21 cellular contexts compared by ENCODE assay signal in the genomic region with DNA sequence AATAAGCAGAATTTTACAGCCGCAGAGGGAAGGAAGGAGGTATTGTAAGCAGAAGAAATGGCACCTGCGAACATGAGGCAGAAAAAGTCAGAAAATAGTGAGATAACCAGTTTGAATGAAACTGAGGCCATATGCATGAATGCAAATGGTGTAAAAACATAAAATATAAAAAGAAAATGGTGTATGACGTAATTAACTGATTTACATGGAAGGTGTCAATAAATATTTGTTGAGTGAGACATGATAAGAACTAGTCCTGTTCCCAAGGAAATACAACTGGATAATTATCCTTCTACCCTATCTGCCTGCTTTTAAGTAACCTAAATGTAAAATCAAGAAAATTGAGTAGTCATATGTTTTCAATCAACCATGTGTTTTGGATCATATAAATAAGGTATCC.
"Had no signal": no experiment of that assay in that cellular context is flagged by ENCODE, and none has a peak within 500 bp of the region (broad histone marks: within the 10 kb centered on the region; RNA-seq: fewer than 3 reads in every experiment).

No MANE protein-coding gene starts in this region.

- FAIRE-seq: endothelial cell of umbilical vein, islet of Langerhans, keratinocyte had no signal

- H3K4me1 ChIP-seq: colonic mucosa, gastrocnemius medialis, heart right ventricle, lower lobe of right lung had no signal

- H3K9me3 ChIP-seq: colonic mucosa, esophagus muscularis mucosa, gastrocnemius medialis, heart right ventricle, left lung, lower lobe of right lung, mucosa of descending colon had no signal

- H3K36me3 ChIP-seq: colonic mucosa, esophagus muscularis mucosa, gastrocnemius medialis, heart right ventricle, left lung, lower lobe of right lung had no signal

- H3K27me3 ChIP-seq: colonic mucosa, gastrocnemius medialis, left lung had no signal

- DNase-seq: colonic mucosa; cortex of kidney; effector memory CD4-positive, alpha-beta T cell; foreskin fibroblast; foreskin melanocyte; gastrocnemius medialis; glutamatergic neuron; head of caudate nucleus; heart right ventricle; hippocampal formation; left cardiac atrium; left lung; left ventricle myocardium superior; lower lobe of right lung; mesenchymal stem cell; mucosa of descending colon; naive B cell had no signal

- H3K27ac ChIP-seq: colonic mucosa, esophagus muscularis mucosa, gastrocnemius medialis, heart right ventricle, left lung, lower lobe of right lung had no signal

- ATAC-seq: gastrocnemius medialis, heart right ventricle, left cardiac atrium, left lung, left ventricle myocardium superior, lower lobe of right lung, mucosa of descending colon had no signal

- H3K4me3 ChIP-seq: colonic mucosa, esophagus muscularis mucosa, gastrocnemius medialis, heart right ventricle, left lung, lower lobe of right lung, mucosa of descending colon had no signal
